In the genomic region with DNA sequence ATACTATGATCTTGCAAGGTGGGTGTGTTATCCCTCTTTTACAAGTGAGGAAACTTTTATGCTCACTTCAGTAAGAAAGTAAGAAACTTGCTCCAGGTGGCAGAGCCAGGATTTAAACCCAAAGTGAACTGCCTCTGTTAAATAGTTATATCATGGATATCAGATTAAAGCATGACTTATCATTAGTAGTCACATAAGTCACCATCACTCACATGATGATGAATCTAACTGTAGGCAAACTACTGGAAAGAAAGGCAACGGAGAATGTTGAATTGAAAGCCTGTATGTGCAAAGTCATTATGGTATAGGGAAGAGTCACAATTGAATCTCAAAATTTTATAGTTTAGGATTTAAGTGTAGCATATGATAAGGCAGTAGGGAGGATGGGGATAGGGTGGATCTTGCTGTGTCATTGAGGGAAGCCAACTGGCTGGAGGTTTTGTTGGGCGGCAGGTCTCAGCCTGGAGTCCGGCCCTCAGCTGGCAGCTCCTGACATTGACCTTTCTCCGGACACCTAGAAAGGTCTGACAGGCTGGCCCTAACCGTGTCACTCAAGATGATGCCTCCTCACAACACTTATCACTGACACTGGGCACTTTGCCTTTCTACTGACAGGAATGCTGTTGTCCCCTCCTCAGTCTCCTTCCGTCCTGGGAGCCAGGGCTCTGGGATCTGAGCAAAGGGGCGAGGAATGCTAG, we compare ENCODE assay signal across 24 cellular contexts.
DNase-seq lines count a peak whose midpoint lies in the region; ATAC-seq, FAIRE-seq and TF ChIP-seq lines count a peak whose summit lies in the region.
"Had no signal": no experiment of that assay in that cellular context is flagged by ENCODE, and none has a peak within 500 bp of the region (broad histone marks: within the 10 kb centered on the region; RNA-seq: fewer than 3 reads in every experiment).

No MANE protein-coding gene starts in this region.

- H3K4me3 ChIP-seq in K562 (no peak overlapping the region), heart right ventricle (no peak overlapping the region)
- H3K4me3 ChIP-seq: coronary artery had no signal

- ATAC-seq in K562 = peak; percentile 57
- ATAC-seq in heart right ventricle = peak; percentile 38 to 85 (median 70)
- ATAC-seq in HG02973 (IDR thresholded peaks at IDR 0.05; ENCODE audit: unreplicated experiment) = no peak
- ATAC-seq: activated CD8-positive, alpha-beta T cell treated with anti-CD3 and anti-CD28 coated beads, Interleukin-2, amount 10 ng/mL, durations not matched to agents 7 days and 5 days; activated naive CD8-positive, alpha-beta T cell treated with anti-CD3 and anti-CD28 coated beads, Interleukin-2, amount 50 U/mL, for 24 hours; natural killer cell; stimulated activated memory B cell treated with anti-CD40 and anti-IgM and Interleukin-4, amounts not matched to agents 10 μg/mL and 1 μg/mL and 100 μg/mL, for 72 hours had no signal

- H2AFZ ChIP-seq in K562 (ENCODE audit: low read depth, low read length) = no peak overlapping the region

- WGBS in K562 (ENCODE audit: insufficient coverage, low coverage, missing lambda C conversion rate) = 64% methylated on average over 7 of the region's 7 CpGs
- WGBS in heart right ventricle, 2 donors = 54 to 68% methylated on average over 7 of the region's 7 CpGs

- H3K27me3 ChIP-seq in K562 (ENCODE audit: control insufficient read depth in 2 of 2, insufficient read depth in 2 of 2, low read length in 2 of 2) = no peaks in the 10 kb centered on the region
- no peaks in the 10 kb centered on the region for H3K27me3 ChIP-seq in heart right ventricle

- no peak for TF ChIP-seq RAD21 in K562 (CRISPR knock-in tag; conservative IDR thresholded peaks at IDR 0.05 in 1 of 2, IDR thresholded peaks at IDR 0.05 in 1 of 2)

- in situ Hi-C loops in K562 (cut with MboI) = no loop called here

- peaks cover 62% of the 10 kb centered on the region for H3K36me3 ChIP-seq in K562 (ENCODE audit: control insufficient read depth, insufficient read depth, low read length)
- peaks cover 0 to 99% (median 32%) of the 10 kb centered on the region in 9 donors for H3K36me3 ChIP-seq in heart right ventricle

- intact Hi-C loops in K562 (cut with micrococcal nuclease) = no loop called here
- intact Hi-C loops in heart right ventricle (cut with DNase I) = no loop called here

- no peaks in the 10 kb centered on the region for H4K20me1 ChIP-seq in K562 (replicated peaks; ENCODE audit: control insufficient read depth, insufficient read depth, low read length)

- H3K27ac ChIP-seq in K562 (ENCODE audit: extremely low read depth, low read depth, low read length) (no peak overlapping the region; the same call in 2 of the 3 replicates), heart right ventricle (no peak overlapping the region)
- H3K27ac ChIP-seq: coronary artery had no signal

- no peaks in the 10 kb centered on the region for H3K9me1 ChIP-seq in K562 (ENCODE audit: control insufficient read depth, insufficient read depth, low read length)

- POLR2A ChIA-PET in K562 (lab: Yijun Ruan, JAX) = no interaction called here

- FAIRE-seq in K562 (lab: Jason Lieb, UNC) = no peak

- H3K9me3 ChIP-seq in K562 (replicated peaks; ENCODE audit: control insufficient read depth, insufficient read depth, low read depth, low read length) = no peaks in the 10 kb centered on the region
- H3K9me3 ChIP-seq in heart right ventricle = no peaks in the 10 kb centered on the region

- no peak for TF ChIP-seq EP300 in K562 (IDR thresholded peaks at IDR 0.05; ENCODE audit: low read length)

- H3K4me1 ChIP-seq in K562 (replicated peaks in 1 of 2; ENCODE audit: control insufficient read depth in 2 of 2, insufficient read depth in 2 of 2, low read length in 2 of 2) = no peaks in the 10 kb centered on the region
- H3K4me1 ChIP-seq in heart right ventricle = no peaks in the 10 kb centered on the region

- TF ChIP-seq CTCF in K562 (IDR thresholded peaks at IDR 0.05 in 2 of 3, conservative IDR thresholded peaks at IDR 0.05 in 1 of 3; ENCODE audit: insufficient read depth in 2 of 3, low read depth in 1 of 3, low read length in 3 of 3) (no peak), heart right ventricle (IDR thresholded peaks at IDR 0.05) (no peak)

- TF ChIP-seq POLR2A in K562 (conservative IDR thresholded peaks at IDR 0.05) = no peak

- peak; percentile 41 for DNase-seq in A172 (ENCODE audit: low spot score)
- peak; percentile 11 for DNase-seq in HS-5 (ENCODE audit: low read depth)
- DNase-seq in K562 (ENCODE audit: extremely low read depth in 1 of 4, low spot score in 3 of 4) = peak; percentile 11 to 36 (median 23)
- DNase-seq in heart right ventricle = peak in 1 of 2 donors; percentile 36
- no peak for DNase-seq in anterior cingulate cortex (lab: John Stamatoyannopoulos, UW)
- DNase-seq in COLO829 (ENCODE audit: low spot score) = no peak
- no peak for DNase-seq in activated CD4-positive, CD25-positive, alpha-beta regulatory T cell treated with anti-CD3 and anti-CD28 coated beads, Interleukin-2, amount 50 U/mL, for 72 hours
- DNase-seq: ACHN; activated CD4-positive, alpha-beta T cell treated with anti-CD3 and anti-CD28 coated beads for 1 hour; activated CD8-positive, alpha-beta T cell treated with anti-CD3 and anti-CD28 coated beads, Interleukin-2, amount 10 ng/mL, durations not matched to agents 7 days and 5 days; activated gamma-delta T cell treated with Interleukin-2 at 50 U/mL for 16 hours; activated naive CD8-positive, alpha-beta T cell treated with anti-CD3 and anti-CD28 coated beads, Interleukin-2, amount 50 U/mL, for 24 hours; activated T-cell treated with anti-CD3 and anti-CD28 coated beads for 4 hours; DMS53; endodermal cell; H9; natural killer cell; NCI-H1436; NCI-H446 treated with DMSO at 0.1 percent for 48 hours; OCI-M1; SIG-M5 had no signal

- no peak overlapping the region; a peak in 1 of 4 replicates for H3K9ac ChIP-seq in K562 (ENCODE audit: insufficient read depth in 1 of 2, low read depth in 2 of 2, low read length in 2 of 2)

- CTCF ChIA-PET in K562 (lab: Yijun Ruan, JAX; ENCODE audit: low intra/inter-chr PET ratio) = no interaction called here

- H3K4me2 ChIP-seq in K562 (ENCODE audit: insufficient read depth, low read length) = no peak overlapping the region

- no peaks in the 10 kb centered on the region for H3K79me2 ChIP-seq in K562 (ENCODE audit: control insufficient read depth, insufficient read depth, low read length)

- BruUV-seq in K562 (replicated peaks; lab: Mats Ljungman, UMichigan) = no TSS peak

TF ChIP-seq in K562, 482 proteins besides CTCF, POLR2A, EP300 and RAD21 (continues in another document):
- TF ChIP-seq KDM4B (IDR thresholded peaks at IDR 0.05; ENCODE audit: borderline replicate concordance in 2 of 2, low read depth in 1 of 2) (no peak), MAFF (IDR thresholded peaks at IDR 0.05; ENCODE audit: low read length) (0 out of 2 replicates have a peak, but pooled peaks have one; percentile 10), MAFG (tag; conservative IDR thresholded peaks at IDR 0.05) (peak; percentile 78), LARP7 (IDR thresholded peaks at IDR 0.05) (no peak), C11orf30 (IDR thresholded peaks at IDR 0.05; ENCODE audit: low read depth) (peak; percentile 37; the same call in 1 of the 2 replicates), FOS (IDR thresholded peaks at IDR 0.05; ENCODE audit: extremely low read depth, insufficient read length) (no peak), DIDO1 (tag; IDR thresholded peaks at IDR 0.05; ENCODE audit: low read depth) (no peak), ZNF586 (CRISPR knock-in tag; conservative IDR thresholded peaks at IDR 0.05) (no peak), RBM25 (IDR thresholded peaks at IDR 0.05; ENCODE audit: low read depth, low read length, severe bottlenecking) (no peak), DNMT1 (IDR thresholded peaks at IDR 0.05) (no peak), EHMT2 (IDR thresholded peaks at IDR 0.05) (no peak), PHB2 (IDR thresholded peaks at IDR 0.05; ENCODE audit: low read depth) (no peak), CHCHD3 (CRISPR knock-in tag; IDR thresholded peaks at IDR 0.05) (no peak), ZNF764 (CRISPR knock-in tag; IDR thresholded peaks at IDR 0.05; ENCODE audit: low read depth) (no peak)
- TF ChIP-seq, protein P1, sequence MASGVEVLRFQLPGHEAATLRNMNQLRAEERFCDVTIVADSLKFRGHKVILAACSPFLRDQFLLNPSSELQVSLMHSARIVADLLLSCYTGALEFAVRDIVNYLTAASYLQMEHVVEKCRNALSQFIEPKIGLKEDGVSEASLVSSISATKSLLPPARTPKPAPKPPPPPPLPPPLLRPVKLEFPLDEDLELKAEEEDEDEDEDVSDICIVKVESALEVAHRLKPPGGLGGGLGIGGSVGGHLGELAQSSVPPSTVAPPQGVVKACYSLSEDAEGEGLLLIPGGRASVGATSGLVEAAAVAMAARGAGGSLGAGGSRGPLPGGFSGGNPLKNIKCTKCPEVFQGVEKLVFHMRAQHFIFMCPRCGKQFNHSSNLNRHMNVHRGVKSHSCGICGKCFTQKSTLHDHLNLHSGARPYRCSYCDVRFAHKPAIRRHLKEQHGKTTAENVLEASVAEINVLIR (CRISPR knock-in tag; IDR thresholded peaks at IDR 0.05) = no peak
- TF ChIP-seq, protein P2, sequence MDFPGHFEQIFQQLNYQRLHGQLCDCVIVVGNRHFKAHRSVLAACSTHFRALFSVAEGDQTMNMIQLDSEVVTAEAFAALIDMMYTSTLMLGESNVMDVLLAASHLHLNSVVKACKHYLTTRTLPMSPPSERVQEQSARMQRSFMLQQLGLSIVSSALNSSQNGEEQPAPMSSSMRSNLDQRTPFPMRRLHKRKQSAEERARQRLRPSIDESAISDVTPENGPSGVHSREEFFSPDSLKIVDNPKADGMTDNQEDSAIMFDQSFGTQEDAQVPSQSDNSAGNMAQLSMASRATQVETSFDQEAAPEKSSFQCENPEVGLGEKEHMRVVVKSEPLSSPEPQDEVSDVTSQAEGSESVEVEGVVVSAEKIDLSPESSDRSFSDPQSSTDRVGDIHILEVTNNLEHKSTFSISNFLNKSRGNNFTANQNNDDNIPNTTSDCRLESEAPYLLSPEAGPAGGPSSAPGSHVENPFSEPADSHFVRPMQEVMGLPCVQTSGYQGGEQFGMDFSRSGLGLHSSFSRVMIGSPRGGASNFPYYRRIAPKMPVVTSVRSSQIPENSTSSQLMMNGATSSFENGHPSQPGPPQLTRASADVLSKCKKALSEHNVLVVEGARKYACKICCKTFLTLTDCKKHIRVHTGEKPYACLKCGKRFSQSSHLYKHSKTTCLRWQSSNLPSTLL (IDR thresholded peaks at IDR 0.05) = no peak
- TF ChIP-seq, protein P3, sequence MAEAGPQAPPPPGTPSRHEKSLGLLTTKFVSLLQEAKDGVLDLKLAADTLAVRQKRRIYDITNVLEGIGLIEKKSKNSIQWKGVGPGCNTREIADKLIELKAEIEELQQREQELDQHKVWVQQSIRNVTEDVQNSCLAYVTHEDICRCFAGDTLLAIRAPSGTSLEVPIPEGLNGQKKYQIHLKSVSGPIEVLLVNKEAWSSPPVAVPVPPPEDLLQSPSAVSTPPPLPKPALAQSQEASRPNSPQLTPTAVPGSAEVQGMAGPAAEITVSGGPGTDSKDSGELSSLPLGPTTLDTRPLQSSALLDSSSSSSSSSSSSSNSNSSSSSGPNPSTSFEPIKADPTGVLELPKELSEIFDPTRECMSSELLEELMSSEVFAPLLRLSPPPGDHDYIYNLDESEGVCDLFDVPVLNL (CRISPR knock-in tag; IDR thresholded peaks at IDR 0.05; ENCODE audit: low read depth) = no peak

Comparison
In these comparisons a context has a peak if more than half of its experiments do, and no peak if none do; other contexts are left out.
1. DNase-seq: peak in A172 (single experiment), HS-5 (single experiment) and K562 (4 of 4); none in anterior cingulate cortex (0 of 58), COLO829 (single experiment) and activated CD4-positive, CD25-positive, alpha-beta regulatory T cell treated with anti-CD3 and anti-CD28 coated beads, Interleukin-2, amount 50 U/mL, for 72 hours (single experiment).